ENCODE assay signal across 13 cellular contexts in the genomic region with DNA sequence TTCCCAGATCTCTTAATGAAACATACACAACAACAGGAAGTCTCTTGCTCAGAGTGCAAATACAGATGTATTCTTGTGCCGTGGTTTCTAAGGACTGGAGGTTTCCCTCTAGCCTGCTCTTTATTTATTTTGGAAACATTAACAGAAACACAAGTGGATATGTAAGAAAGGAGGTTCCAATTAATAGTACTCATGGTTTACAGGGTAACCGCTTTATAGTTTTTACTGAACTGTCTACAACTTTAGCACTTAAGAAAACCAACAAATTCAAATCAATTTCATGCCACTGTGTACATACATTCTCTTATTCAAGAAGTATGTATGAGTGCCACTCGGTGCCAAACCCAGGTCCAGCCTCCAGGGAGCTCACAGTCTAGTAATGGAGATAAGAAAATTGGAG.
DNase-seq lines count a peak whose midpoint lies in the region; ATAC-seq and TF ChIP-seq lines count a peak whose summit lies in the region.
"Had no signal": no experiment of that assay in that cellular context is flagged by ENCODE, and none has a peak within 500 bp of the region (broad histone marks: within the 10 kb centered on the region; RNA-seq: fewer than 3 reads in every experiment).

No MANE protein-coding gene starts in this region.

- TF ChIP-seq CTCF in HFFc6 (IDR thresholded peaks at IDR 0.05) (no peak), gastroesophageal sphincter (IDR thresholded peaks at IDR 0.05) (no peak), smooth muscle cell (IDR thresholded peaks at IDR 0.05; ENCODE audit: borderline replicate concordance, insufficient read depth, poor library complexity, severe bottlenecking) (no peak)

- no peak overlapping the region for H3K4me3 ChIP-seq in SJSA1
- no peak overlapping the region for H3K4me3 ChIP-seq in gastroesophageal sphincter
- no peak overlapping the region for H3K4me3 ChIP-seq in smooth muscle cell
- H3K4me3 ChIP-seq: prostate gland had no signal

- peak overlapping the region; percentile 83 for H2AFZ ChIP-seq in smooth muscle cell (ENCODE audit: low read depth)

- no peaks in the 10 kb centered on the region for H3K9me3 Mint-ChIP-seq in HFFc6
- H3K9me3 Mint-ChIP-seq: activated T-helper 1 cell treated with anti-CD3 and anti-CD28 coated beads, Interleukin-12 subunit alpha, Interleukin-12 subunit beta, Interleukin-2, Interleukin-4 antibody, amounts not matched to agents 30 ng/mL and 10 ng/mL and 1 ng/mL, durations not matched to agents 14 hours and 24 hours and 36 hours had no signal

- peak overlapping the region; percentile 61 for H3K4me3 Mint-ChIP-seq in HFFc6
- H3K4me3 Mint-ChIP-seq: activated T-helper 1 cell treated with anti-CD3 and anti-CD28 coated beads, Interleukin-12 subunit alpha, Interleukin-12 subunit beta, Interleukin-2, Interleukin-4 antibody, amounts not matched to agents 30 ng/mL and 10 ng/mL and 1 ng/mL, durations not matched to agents 14 hours and 24 hours and 36 hours had no signal

- H3K36me3 ChIP-seq in SJSA1 (no peaks in the 10 kb centered on the region), gastroesophageal sphincter (no peaks in the 10 kb centered on the region), smooth muscle cell (ENCODE audit: low read depth) (no peaks in the 10 kb centered on the region)
- H3K36me3 ChIP-seq: prostate gland, WERI-Rb-1 had no signal

- no peaks in the 10 kb centered on the region for H3K36me3 Mint-ChIP-seq in HFFc6 (ENCODE audit: low read depth)

- H3K27ac ChIP-seq in SJSA1 (peak overlapping the region; percentile 15; the same call in 1 of the 2 replicates), gastroesophageal sphincter (peak overlapping the region; percentile 58 to 74 (median 70)), smooth muscle cell (ENCODE audit: low read depth) (peak overlapping the region; percentile 90)
- H3K27ac ChIP-seq: prostate gland, WERI-Rb-1 had no signal

- no peaks in the 10 kb centered on the region for H3K27me3 Mint-ChIP-seq in HFFc6 (ENCODE audit: insufficient read depth)

- peaks cover 51% of the 10 kb centered on the region for H3K4me1 Mint-ChIP-seq in HFFc6 (ENCODE audit: low read depth)

- H3K27ac Mint-ChIP-seq in HFFc6: peak overlapping the region; percentile 76
- H3K27ac Mint-ChIP-seq: activated T-helper 1 cell treated with anti-CD3 and anti-CD28 coated beads, Interleukin-12 subunit alpha, Interleukin-12 subunit beta, Interleukin-2, Interleukin-4 antibody, amounts not matched to agents 30 ng/mL and 10 ng/mL and 1 ng/mL, durations not matched to agents 14 hours and 24 hours and 36 hours had no signal

- WGBS in gastroesophageal sphincter (ENCODE audit: low coverage in 1 of 2), 2 donors: 22 to 29% methylated on average over 3 of the region's 3 CpGs
- 70% methylated on average over 3 of the region's 3 CpGs for WGBS in smooth muscle cell (ENCODE audit: low lambda C conversion rate)

- TF ChIP-seq POLR2A in gastroesophageal sphincter (IDR thresholded peaks at IDR 0.05): no peak

- DNase-seq in HFFc6 (no peak), SJSA1 (ENCODE audit: low read depth in 1 of 2, low spot score in 2 of 2) (peak in 1 of 2 experiments; percentile 42), smooth muscle cell (lab: John Stamatoyannopoulos, UW; ENCODE audit: unreplicated experiment) (no peak), T-helper 1 cell (no peak), NCI-H2196 (lab: John Stamatoyannopoulos, UW; ENCODE audit: unreplicated experiment) (no peak)
- DNase-seq: DMS79, NCI-H2227 treated with DMSO at 0.1 percent for 48 hours, SIG-M5, WERI-Rb-1 had no signal

- ATAC-seq in gastroesophageal sphincter (no peak), HG02884 (IDR thresholded peaks at IDR 0.05; ENCODE audit: unreplicated experiment) (no peak)

- H3K9ac ChIP-seq in smooth muscle cell (ENCODE audit: low read depth): peak overlapping the region; percentile 13

- H4K20me1 ChIP-seq in smooth muscle cell (ENCODE audit: low read depth): no peaks in the 10 kb centered on the region

- H3K4me1 ChIP-seq in SJSA1 (replicated peaks) (peaks cover 12% of the 10 kb centered on the region), gastroesophageal sphincter (peaks cover 5 to 31% (median 7%) of the 10 kb centered on the region in 3 donors), smooth muscle cell (ENCODE audit: low read depth) (peaks cover 32% of the 10 kb centered on the region)

- TF ChIP-seq EP300 in gastroesophageal sphincter (IDR thresholded peaks at IDR 0.05): no peak

- H3K79me2 ChIP-seq in smooth muscle cell (ENCODE audit: low read depth): no peaks in the 10 kb centered on the region

- H3F3A ChIP-seq in smooth muscle cell (ENCODE audit: low read depth): peaks cover 5% of the 10 kb centered on the region

- H3K9me3 ChIP-seq in SJSA1 (replicated peaks): no peaks in the 10 kb centered on the region
- no peaks in the 10 kb centered on the region for H3K9me3 ChIP-seq in gastroesophageal sphincter
- no peaks in the 10 kb centered on the region for H3K9me3 ChIP-seq in smooth muscle cell (replicated peaks; ENCODE audit: low read depth)
- H3K9me3 ChIP-seq: prostate gland had no signal

- peak overlapping the region; percentile 62 for H3K4me2 ChIP-seq in smooth muscle cell

- H3K27me3 ChIP-seq in SJSA1 (replicated peaks) (no peaks in the 10 kb centered on the region), gastroesophageal sphincter (no peaks in the 10 kb centered on the region), smooth muscle cell (ENCODE audit: low read depth) (no peaks in the 10 kb centered on the region)

Comparison
In these comparisons a context has a peak if more than half of its experiments do, and no peak if none do; other contexts are left out.
1. H3K27ac ChIP-seq: peak in every context shown above with its lines; median percentile 90 in smooth muscle cell; 70 in gastroesophageal sphincter; 15 in SJSA1.